In genomic region chr1:174466607-174467006, GRCh38 we compare ENCODE assay signal across 12 cellular contexts. TPM values are rescaled to one million over a fixed set of nuclear protein-coding genes. Genes with fewer than 3 reads are reported as not detected.
DNase-seq lines count a peak whose midpoint lies in the region; ATAC-seq and TF ChIP-seq lines count a peak whose summit lies in the region.
"Had no signal": no experiment of that assay in that cellular context is flagged by ENCODE, and none has a peak within 500 bp of the region (broad histone marks: within the 10 kb centered on the region; RNA-seq: fewer than 3 reads in every experiment).

No MANE protein-coding gene starts in this region.

- peak; percentile 27 to 41; a peak in 3 of 4 replicates for TF ChIP-seq CTCF in GM23338 (conservative IDR thresholded peaks at IDR 0.05; ENCODE audit: low read depth in 2 of 2)
- TF ChIP-seq CTCF in Loucy (conservative IDR thresholded peaks at IDR 0.05; ENCODE audit: low read length), result 0 out of 2 replicates have a peak, but pooled peaks have one; percentile 24
- no peak for TF ChIP-seq CTCF in WTC11 (IDR thresholded peaks at IDR 0.05)
- TF ChIP-seq CTCF in natural killer cell (IDR thresholded peaks at IDR 0.05), result no peak
- no peak for TF ChIP-seq CTCF in heart right ventricle (IDR thresholded peaks at IDR 0.05)

- H3K9me3 ChIP-seq in Loucy (ENCODE audit: insufficient read depth, low read depth, low read length), result no peaks in the 10 kb centered on the region
- peaks cover 0 to 5% (median 0%) of the 10 kb centered on the region in 11 donors for H3K9me3 ChIP-seq in heart right ventricle
- H3K9me3 ChIP-seq: Caco-2 had no signal

- DNase-seq in GM23338 (ENCODE audit: low spot score), result peak; percentile 44
- no peak for DNase-seq in WTC11 (ENCODE audit: low spot score)
- DNase-seq in natural killer cell, result no peak
- DNase-seq in activated CD8-positive, alpha-beta T cell treated with anti-CD3 and anti-CD28 coated beads, Interleukin-2, amount 10 ng/mL, durations not matched to agents 7 days and 5 days, result no peak
- no peak for DNase-seq in heart right ventricle
- DNase-seq: Caco-2; CD8-positive, alpha-beta memory T cell; DND-41; GF-D8 had no signal

- ATAC-seq in GM23338 (peak; percentile 33; the same call in 2 of the 3 replicates), WTC11 (peak; percentile 73), natural killer cell (no peak), HG03045 (IDR thresholded peaks at IDR 0.05; ENCODE audit: unreplicated experiment) (no peak), heart right ventricle (no peak)
- ATAC-seq in activated CD8-positive, alpha-beta T cell treated with anti-CD3 and anti-CD28 coated beads, Interleukin-2, amount 10 ng/mL, durations not matched to agents 7 days and 5 days, result no peak

- H4K20me1 ChIP-seq in GM23338 (replicated peaks; ENCODE audit: insufficient read depth) (no peaks in the 10 kb centered on the region), Loucy (ENCODE audit: insufficient read depth, low read length, poor library complexity, severe bottlenecking) (no peaks in the 10 kb centered on the region)

- no peak overlapping the region for H3K4me3 Mint-ChIP-seq in GM23338
- no peak overlapping the region for H3K4me3 Mint-ChIP-seq in WTC11
- H3K4me3 Mint-ChIP-seq in natural killer cell, result no peak overlapping the region
- no peak overlapping the region for H3K4me3 Mint-ChIP-seq in activated CD8-positive, alpha-beta T cell treated with anti-CD3 and anti-CD28 coated beads, Interleukin-2, amount 10 ng/mL, durations not matched to agents 7 days and 5 days
- H3K4me3 Mint-ChIP-seq: CD8-positive, alpha-beta memory T cell had no signal

- H3K4me1 Mint-ChIP-seq in GM23338, result no peaks in the 10 kb centered on the region
- no peaks in the 10 kb centered on the region for H3K4me1 Mint-ChIP-seq in WTC11
- H3K4me1 Mint-ChIP-seq in natural killer cell, result peaks cover 14 to 21% of the 10 kb centered on the region in 2 donors
- H3K4me1 Mint-ChIP-seq in activated CD8-positive, alpha-beta T cell treated with anti-CD3 and anti-CD28 coated beads, Interleukin-2, amount 10 ng/mL, durations not matched to agents 7 days and 5 days (ENCODE audit: low read depth), result no peaks in the 10 kb centered on the region

- POLR2A ChIA-PET in WTC11 (lab: Charles Lee), result no interaction called here
- POLR2A ChIA-PET in activated CD8-positive, alpha-beta T cell treated with anti-CD3 and anti-CD28 coated beads, Interleukin-2, amount 10 ng/mL, durations not matched to agents 7 days and 5 days (lab: Charles Lee), result no interaction called here

- H3K27me3 Mint-ChIP-seq in GM23338 (ENCODE audit: insufficient read depth, low read depth, poor library complexity) (no peaks in the 10 kb centered on the region), WTC11 (ENCODE audit: low read depth) (no peaks in the 10 kb centered on the region), natural killer cell (ENCODE audit: low read depth in 2 of 2) (no peaks in the 10 kb centered on the region)
- no peaks in the 10 kb centered on the region for H3K27me3 Mint-ChIP-seq in activated CD8-positive, alpha-beta T cell treated with anti-CD3 and anti-CD28 coated beads, Interleukin-2, amount 10 ng/mL, durations not matched to agents 7 days and 5 days (ENCODE audit: low read depth)
- H3K27me3 Mint-ChIP-seq: CD8-positive, alpha-beta memory T cell had no signal

- H3K36me3 Mint-ChIP-seq in GM23338 (ENCODE audit: low read depth) (no peaks in the 10 kb centered on the region), WTC11 (no peaks in the 10 kb centered on the region), natural killer cell (no peaks in the 10 kb centered on the region)
- H3K36me3 Mint-ChIP-seq in activated CD8-positive, alpha-beta T cell treated with anti-CD3 and anti-CD28 coated beads, Interleukin-2, amount 10 ng/mL, durations not matched to agents 7 days and 5 days (ENCODE audit: low read depth), result no peaks in the 10 kb centered on the region

- intact Hi-C loops in natural killer cell (cut with micrococcal nuclease) (no loop called here), heart right ventricle (cut with DNase I) (loop anchor here in 1 of 10 donors (10.0 kb wide), 1 partner anchor 48 kb away; no protein-coding TSS in a partner anchor)

- H3K27ac ChIP-seq in GM23338 (ENCODE audit: low read depth), result no peak overlapping the region
- no peak overlapping the region for H3K27ac ChIP-seq in heart right ventricle
- H3K27ac ChIP-seq: HL-60 had no signal

- H3K9ac ChIP-seq in Loucy (ENCODE audit: low read depth, low read length, poor library complexity, severe bottlenecking), result no peak overlapping the region

- H3K36me3 ChIP-seq in GM23338 (ENCODE audit: insufficient read depth), result no peaks in the 10 kb centered on the region
- no peaks in the 10 kb centered on the region for H3K36me3 ChIP-seq in Loucy (ENCODE audit: insufficient read depth, low read length)
- no peaks in the 10 kb centered on the region for H3K36me3 ChIP-seq in heart right ventricle

- WGBS in heart right ventricle, 2 donors, result 97 to 98% methylated on average over 8 of the region's 8 CpGs

- H3K4me1 ChIP-seq in GM23338 (ENCODE audit: insufficient read depth) (no peaks in the 10 kb centered on the region), Loucy (ENCODE audit: insufficient read depth, low read length, poor library complexity, severe bottlenecking) (no peaks in the 10 kb centered on the region), heart right ventricle (peaks cover 0 to 18% (median 0%) of the 10 kb centered on the region in 9 donors)
- H3K4me1 ChIP-seq: Caco-2 had no signal

- H3K79me2 ChIP-seq in GM23338 (replicated peaks; ENCODE audit: insufficient read depth) (no peaks in the 10 kb centered on the region), Loucy (ENCODE audit: insufficient read depth, low read length) (no peaks in the 10 kb centered on the region)

- CTCF ChIA-PET in WTC11 (lab: Charles Lee), result interaction anchor here (1.4 kb wide), 1 partner anchor 204 kb away, joined by 4 read pairs; no protein-coding TSS in a partner anchor
- CTCF ChIA-PET in activated CD8-positive, alpha-beta T cell treated with anti-CD3 and anti-CD28 coated beads, Interleukin-2, amount 10 ng/mL, durations not matched to agents 7 days and 5 days (lab: Charles Lee), result interaction anchor here (1.0 kb wide), 1 partner anchor 205 kb away, joined by 4 read pairs; no protein-coding TSS in a partner anchor

- no peaks in the 10 kb centered on the region for H3F3A ChIP-seq in GM23338 (replicated peaks; ENCODE audit: low read depth)
- no peaks in the 10 kb centered on the region for H3F3A ChIP-seq in Loucy (ENCODE audit: low read depth)

- no peak overlapping the region for H3K4me3 ChIP-seq in GM23338
- H3K4me3 ChIP-seq in Loucy (ENCODE audit: low read length, poor library complexity, severe bottlenecking), result no peak overlapping the region
- H3K4me3 ChIP-seq in heart right ventricle, result no peak overlapping the region

- H3K27me3 ChIP-seq in GM23338 (ENCODE audit: insufficient read depth) (no peaks in the 10 kb centered on the region), Loucy (ENCODE audit: insufficient read depth, low read length, poor library complexity, severe bottlenecking) (no peaks in the 10 kb centered on the region), heart right ventricle (no peaks in the 10 kb centered on the region)

- H3K9me2 ChIP-seq in GM23338 (ENCODE audit: insufficient read depth) (no peaks in the 10 kb centered on the region; the same call in 1 of the 2 replicates), Loucy (replicated peaks; ENCODE audit: low read depth, low read length) (no peaks in the 10 kb centered on the region)

- H3K27ac Mint-ChIP-seq in GM23338 (no peak overlapping the region), WTC11 (no peak overlapping the region), natural killer cell (no peak overlapping the region)
- no peak overlapping the region for H3K27ac Mint-ChIP-seq in activated CD8-positive, alpha-beta T cell treated with anti-CD3 and anti-CD28 coated beads, Interleukin-2, amount 10 ng/mL, durations not matched to agents 7 days and 5 days
- H3K27ac Mint-ChIP-seq: CD8-positive, alpha-beta memory T cell had no signal

- H2AFZ ChIP-seq in GM23338 (no peak overlapping the region), Loucy (ENCODE audit: low read length) (no peak overlapping the region)

- H3K9me3 Mint-ChIP-seq in GM23338 (no peaks in the 10 kb centered on the region), WTC11 (no peaks in the 10 kb centered on the region), natural killer cell (no peaks in the 10 kb centered on the region)
- H3K9me3 Mint-ChIP-seq in activated CD8-positive, alpha-beta T cell treated with anti-CD3 and anti-CD28 coated beads, Interleukin-2, amount 10 ng/mL, durations not matched to agents 7 days and 5 days (ENCODE audit: insufficient read depth), result no peaks in the 10 kb centered on the region

- H3K4me2 ChIP-seq in GM23338, result no peak overlapping the region
- H3K4me2 ChIP-seq in Loucy (ENCODE audit: low read depth, low read length, poor library complexity, severe bottlenecking), result no peak overlapping the region

TF ChIP-seq in GM23338, 12 proteins besides CTCF, POLR2A, EP300 and RAD21 (continues in another document):
- TF ChIP-seq EZH2phosphoT487 (IDR thresholded peaks at IDR 0.05; ENCODE audit: unreplicated experiment) (no peak), ZNF114 (CRISPR knock-in tag; IDR thresholded peaks at IDR 0.05) (no peak)

TF ChIP-seq in WTC11, 78 proteins besides CTCF, POLR2A, EP300 and RAD21:
- no peak for TF ChIP-seq NFATC4 (CRISPR knock-in tag; IDR thresholded peaks at IDR 0.05)
- TF ChIP-seq NFE2L1 (CRISPR knock-in tag; IDR thresholded peaks at IDR 0.05), result no peak
TF ChIP-seq in WTC11: peak in this region for 0.

RNA-seq across cellular contexts. Expression of gene GPR52, which starts 18.8 kb away (rescaled TPM):
- 0.66 and 1.6 TPM in 2 replicates for total RNA-seq in GM23338 (2014; rRNA removed; shearing (Covaris generic))
- polyA plus RNA-seq in GM23338 (2016; fragmentation: Nextera tagmentation; extraction: Ambion mirVana) (not detected in 2 replicates), heart right ventricle (under 1 TPM in 1 of 2 donors, not detected in 1; 0.29 TPM)
- total RNA-seq in WTC11 (2021) (0.22 to 0.41 TPM (median 0.39 TPM) in 3 replicates), natural killer cell (10 to 100 TPM in 2 of 3 donors, 1 to 10 TPM in 1; 9.6 to 17.6 (median 14.1) TPM), heart right ventricle (1 to 10 TPM in 6 of 10 donors, under 1 TPM in 4; 0.62 to 2.9 (median 1.4) TPM)
- total RNA-seq in activated CD8-positive, alpha-beta T cell treated with anti-CD3 and anti-CD28 coated beads, Interleukin-2, amount 10 ng/mL, durations not matched to agents 7 days and 5 days, result 1 to 10 TPM; 2.2 to 2.3 TPM
- polyA plus RNA-seq: CD8-positive, alpha-beta memory T cell had no signal

Comparison
In these comparisons a context has a peak if more than half of its experiments do, and no peak if none do; other contexts are left out.
1. ATAC-seq: peak in GM23338 (single experiment) and WTC11 (single experiment); none in natural killer cell (0 of 3), HG03045 (single experiment), activated CD8-positive, alpha-beta T cell treated with anti-CD3 and anti-CD28 coated beads, Interleukin-2, amount 10 ng/mL, durations not matched to agents 7 days and 5 days (single experiment) and heart right ventricle (0 of 8).
2. CTCF ChIP-seq: peak in GM23338 (2 of 2) and Loucy (single experiment); none in WTC11 (single experiment), natural killer cell (single experiment) and heart right ventricle (0 of 9).